ENCODE assay signal across 1 cellular context in the genomic region with DNA sequence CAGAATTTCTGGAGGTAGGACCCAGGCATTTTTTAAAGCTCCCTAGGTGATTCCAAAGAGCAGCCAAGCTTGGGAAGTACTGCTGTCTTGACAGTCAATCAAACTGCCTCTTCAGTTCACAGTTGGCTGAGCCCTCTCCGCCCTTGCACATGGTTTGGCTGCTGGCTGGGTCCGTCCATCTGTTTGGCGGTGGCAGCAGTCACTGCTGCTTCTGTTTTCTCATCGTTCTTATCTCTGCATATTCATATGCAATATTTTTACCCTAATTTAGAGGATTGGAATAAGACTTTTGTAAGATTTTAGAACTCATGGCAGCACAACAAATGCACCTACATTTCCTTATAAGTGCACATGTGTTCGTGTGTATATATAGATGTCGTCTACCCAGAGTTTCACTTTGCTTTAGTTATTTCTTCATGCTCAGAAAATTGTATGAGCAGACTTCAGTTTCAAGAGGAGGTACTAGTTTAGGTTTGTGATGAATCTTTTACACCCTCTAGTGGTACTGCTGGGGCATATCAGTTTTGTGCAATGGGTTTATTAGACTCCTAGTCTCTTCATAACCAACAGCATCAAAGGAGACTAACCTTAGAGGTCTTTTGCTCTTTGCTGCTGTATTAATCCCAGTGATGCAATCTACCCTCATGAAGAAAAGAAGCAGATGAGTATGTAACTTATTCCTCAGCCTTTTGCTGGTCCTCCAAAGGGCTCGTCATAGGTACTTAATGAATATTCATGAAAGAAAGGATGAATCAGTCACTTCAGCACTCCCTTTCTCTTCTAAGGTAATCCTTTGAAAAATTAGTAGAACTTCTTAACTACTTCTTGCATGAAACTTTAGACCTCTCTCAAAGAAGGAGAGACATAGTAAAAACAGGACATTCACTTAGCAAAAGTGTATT.
A peak's percentile ranks its signal among the peaks of the same experiment; 100 is the strongest.
TF ChIP-seq lines count a peak whose summit lies in the region.

No MANE protein-coding gene starts in this region.

TF ChIP-seq in GM12878, 131 proteins besides CTCF, POLR2A, EP300 and RAD21 (continued from another document and continues in another):
- TF ChIP-seq, protein P1, sequence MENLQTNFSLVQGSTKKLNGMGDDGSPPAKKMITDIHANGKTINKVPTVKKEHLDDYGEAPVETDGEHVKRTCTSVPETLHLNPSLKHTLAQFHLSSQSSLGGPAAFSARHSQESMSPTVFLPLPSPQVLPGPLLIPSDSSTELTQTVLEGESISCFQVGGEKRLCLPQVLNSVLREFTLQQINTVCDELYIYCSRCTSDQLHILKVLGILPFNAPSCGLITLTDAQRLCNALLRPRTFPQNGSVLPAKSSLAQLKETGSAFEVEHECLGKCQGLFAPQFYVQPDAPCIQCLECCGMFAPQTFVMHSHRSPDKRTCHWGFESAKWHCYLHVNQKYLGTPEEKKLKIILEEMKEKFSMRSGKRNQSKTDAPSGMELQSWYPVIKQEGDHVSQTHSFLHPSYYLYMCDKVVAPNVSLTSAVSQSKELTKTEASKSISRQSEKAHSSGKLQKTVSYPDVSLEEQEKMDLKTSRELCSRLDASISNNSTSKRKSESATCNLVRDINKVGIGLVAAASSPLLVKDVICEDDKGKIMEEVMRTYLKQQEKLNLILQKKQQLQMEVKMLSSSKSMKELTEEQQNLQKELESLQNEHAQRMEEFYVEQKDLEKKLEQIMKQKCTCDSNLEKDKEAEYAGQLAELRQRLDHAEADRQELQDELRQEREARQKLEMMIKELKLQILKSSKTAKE (IDR thresholded peaks at IDR 0.05; ENCODE audit: low read depth, poor library complexity, severe bottlenecking): peak; percentile 39
- TF ChIP-seq EGR1 (IDR thresholded peaks at IDR 0.05; ENCODE audit: borderline replicate concordance in 1 of 2, low read depth in 2 of 2, low read length in 2 of 2) (no peak), POU2F2 (IDR thresholded peaks at IDR 0.05; ENCODE audit: borderline replicate concordance, low read depth, low read length) (0 out of 3 replicates have a peak, but pooled peaks have one; percentile 15), JUND (IDR thresholded peaks at IDR 0.05; ENCODE audit: low read depth, low read length) (no peak), NBN (IDR thresholded peaks at IDR 0.05) (0 out of 2 replicates have a peak, but pooled peaks have one; percentile 27), RUNX3 (IDR thresholded peaks at IDR 0.05; ENCODE audit: low read length) (no peak), NR2C1 (IDR thresholded peaks at IDR 0.05) (no peak), SPI1 (IDR thresholded peaks at IDR 0.05; ENCODE audit: borderline replicate concordance, insufficient read depth, low read depth, low read length) (no peak), MTA2 (IDR thresholded peaks at IDR 0.05; ENCODE audit: low read depth) (no peak), TCF3 (IDR thresholded peaks at IDR 0.05; ENCODE audit: borderline replicate concordance, insufficient read depth, low read depth, low read length) (no peak), GATAD2B (conservative IDR thresholded peaks at IDR 0.05; ENCODE audit: low read depth) (no peak), ZNF217 (IDR thresholded peaks at IDR 0.05) (no peak), SMC3 (IDR thresholded peaks at IDR 0.05; ENCODE audit: borderline replicate concordance, low read length) (peak; percentile 91), SIX5 (IDR thresholded peaks at IDR 0.05; ENCODE audit: low read depth, low read length, severe bottlenecking) (no peak), SMARCA5 (IDR thresholded peaks at IDR 0.05) (peak; percentile 55; the same call in 1 of the 2 replicates)
- TF ChIP-seq, protein P2, sequence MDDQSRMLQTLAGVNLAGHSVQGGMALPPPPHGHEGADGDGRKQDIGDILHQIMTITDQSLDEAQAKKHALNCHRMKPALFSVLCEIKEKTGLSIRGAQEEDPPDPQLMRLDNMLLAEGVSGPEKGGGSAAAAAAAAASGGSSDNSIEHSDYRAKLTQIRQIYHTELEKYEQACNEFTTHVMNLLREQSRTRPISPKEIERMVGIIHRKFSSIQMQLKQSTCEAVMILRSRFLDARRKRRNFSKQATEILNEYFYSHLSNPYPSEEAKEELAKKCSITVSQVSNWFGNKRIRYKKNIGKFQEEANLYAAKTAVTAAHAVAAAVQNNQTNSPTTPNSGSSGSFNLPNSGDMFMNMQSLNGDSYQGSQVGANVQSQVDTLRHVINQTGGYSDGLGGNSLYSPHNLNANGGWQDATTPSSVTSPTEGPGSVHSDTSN (IDR thresholded peaks at IDR 0.05; ENCODE audit: insufficient replicate concordance, low read depth, low read length): peak; percentile 60
- TF ChIP-seq, protein P3, sequence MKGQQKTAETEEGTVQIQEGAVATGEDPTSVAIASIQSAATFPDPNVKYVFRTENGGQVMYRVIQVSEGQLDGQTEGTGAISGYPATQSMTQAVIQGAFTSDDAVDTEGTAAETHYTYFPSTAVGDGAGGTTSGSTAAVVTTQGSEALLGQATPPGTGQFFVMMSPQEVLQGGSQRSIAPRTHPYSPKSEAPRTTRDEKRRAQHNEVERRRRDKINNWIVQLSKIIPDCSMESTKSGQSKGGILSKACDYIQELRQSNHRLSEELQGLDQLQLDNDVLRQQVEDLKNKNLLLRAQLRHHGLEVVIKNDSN (IDR thresholded peaks at IDR 0.05; ENCODE audit: borderline replicate concordance, extremely low read length, insufficient read depth, low read depth, low read length): no peak
- TF ChIP-seq, protein P4, sequence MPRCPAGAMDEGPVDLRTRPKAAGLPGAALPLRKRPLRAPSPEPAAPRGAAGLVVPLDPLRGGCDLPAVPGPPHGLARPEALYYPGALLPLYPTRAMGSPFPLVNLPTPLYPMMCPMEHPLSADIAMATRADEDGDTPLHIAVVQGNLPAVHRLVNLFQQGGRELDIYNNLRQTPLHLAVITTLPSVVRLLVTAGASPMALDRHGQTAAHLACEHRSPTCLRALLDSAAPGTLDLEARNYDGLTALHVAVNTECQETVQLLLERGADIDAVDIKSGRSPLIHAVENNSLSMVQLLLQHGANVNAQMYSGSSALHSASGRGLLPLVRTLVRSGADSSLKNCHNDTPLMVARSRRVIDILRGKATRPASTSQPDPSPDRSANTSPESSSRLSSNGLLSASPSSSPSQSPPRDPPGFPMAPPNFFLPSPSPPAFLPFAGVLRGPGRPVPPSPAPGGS (IDR thresholded peaks at IDR 0.05; ENCODE audit: borderline replicate concordance, insufficient read depth, low read depth, low read length, poor library complexity, severe bottlenecking): no peak
- TF ChIP-seq, protein P5, sequence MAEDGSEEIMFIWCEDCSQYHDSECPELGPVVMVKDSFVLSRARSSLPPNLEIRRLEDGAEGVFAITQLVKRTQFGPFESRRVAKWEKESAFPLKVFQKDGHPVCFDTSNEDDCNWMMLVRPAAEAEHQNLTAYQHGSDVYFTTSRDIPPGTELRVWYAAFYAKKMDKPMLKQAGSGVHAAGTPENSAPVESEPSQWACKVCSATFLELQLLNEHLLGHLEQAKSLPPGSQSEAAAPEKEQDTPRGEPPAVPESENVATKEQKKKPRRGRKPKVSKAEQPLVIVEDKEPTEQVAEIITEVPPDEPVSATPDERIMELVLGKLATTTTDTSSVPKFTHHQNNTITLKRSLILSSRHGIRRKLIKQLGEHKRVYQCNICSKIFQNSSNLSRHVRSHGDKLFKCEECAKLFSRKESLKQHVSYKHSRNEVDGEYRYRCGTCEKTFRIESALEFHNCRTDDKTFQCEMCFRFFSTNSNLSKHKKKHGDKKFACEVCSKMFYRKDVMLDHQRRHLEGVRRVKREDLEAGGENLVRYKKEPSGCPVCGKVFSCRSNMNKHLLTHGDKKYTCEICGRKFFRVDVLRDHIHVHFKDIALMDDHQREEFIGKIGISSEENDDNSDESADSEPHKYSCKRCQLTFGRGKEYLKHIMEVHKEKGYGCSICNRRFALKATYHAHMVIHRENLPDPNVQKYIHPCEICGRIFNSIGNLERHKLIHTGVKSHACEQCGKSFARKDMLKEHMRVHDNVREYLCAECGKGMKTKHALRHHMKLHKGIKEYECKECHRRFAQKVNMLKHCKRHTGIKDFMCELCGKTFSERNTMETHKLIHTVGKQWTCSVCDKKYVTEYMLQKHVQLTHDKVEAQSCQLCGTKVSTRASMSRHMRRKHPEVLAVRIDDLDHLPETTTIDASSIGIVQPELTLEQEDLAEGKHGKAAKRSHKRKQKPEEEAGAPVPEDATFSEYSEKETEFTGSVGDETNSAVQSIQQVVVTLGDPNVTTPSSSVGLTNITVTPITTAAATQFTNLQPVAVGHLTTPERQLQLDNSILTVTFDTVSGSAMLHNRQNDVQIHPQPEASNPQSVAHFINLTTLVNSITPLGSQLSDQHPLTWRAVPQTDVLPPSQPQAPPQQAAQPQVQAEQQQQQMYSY (CRISPR knock-in tag; IDR thresholded peaks at IDR 0.05): no peak
- TF ChIP-seq, protein P6, sequence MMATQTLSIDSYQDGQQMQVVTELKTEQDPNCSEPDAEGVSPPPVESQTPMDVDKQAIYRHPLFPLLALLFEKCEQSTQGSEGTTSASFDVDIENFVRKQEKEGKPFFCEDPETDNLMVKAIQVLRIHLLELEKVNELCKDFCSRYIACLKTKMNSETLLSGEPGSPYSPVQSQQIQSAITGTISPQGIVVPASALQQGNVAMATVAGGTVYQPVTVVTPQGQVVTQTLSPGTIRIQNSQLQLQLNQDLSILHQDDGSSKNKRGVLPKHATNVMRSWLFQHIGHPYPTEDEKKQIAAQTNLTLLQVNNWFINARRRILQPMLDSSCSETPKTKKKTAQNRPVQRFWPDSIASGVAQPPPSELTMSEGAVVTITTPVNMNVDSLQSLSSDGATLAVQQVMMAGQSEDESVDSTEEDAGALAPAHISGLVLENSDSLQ (IDR thresholded peaks at IDR 0.05): peak; percentile 63
- TF ChIP-seq, protein P7, sequence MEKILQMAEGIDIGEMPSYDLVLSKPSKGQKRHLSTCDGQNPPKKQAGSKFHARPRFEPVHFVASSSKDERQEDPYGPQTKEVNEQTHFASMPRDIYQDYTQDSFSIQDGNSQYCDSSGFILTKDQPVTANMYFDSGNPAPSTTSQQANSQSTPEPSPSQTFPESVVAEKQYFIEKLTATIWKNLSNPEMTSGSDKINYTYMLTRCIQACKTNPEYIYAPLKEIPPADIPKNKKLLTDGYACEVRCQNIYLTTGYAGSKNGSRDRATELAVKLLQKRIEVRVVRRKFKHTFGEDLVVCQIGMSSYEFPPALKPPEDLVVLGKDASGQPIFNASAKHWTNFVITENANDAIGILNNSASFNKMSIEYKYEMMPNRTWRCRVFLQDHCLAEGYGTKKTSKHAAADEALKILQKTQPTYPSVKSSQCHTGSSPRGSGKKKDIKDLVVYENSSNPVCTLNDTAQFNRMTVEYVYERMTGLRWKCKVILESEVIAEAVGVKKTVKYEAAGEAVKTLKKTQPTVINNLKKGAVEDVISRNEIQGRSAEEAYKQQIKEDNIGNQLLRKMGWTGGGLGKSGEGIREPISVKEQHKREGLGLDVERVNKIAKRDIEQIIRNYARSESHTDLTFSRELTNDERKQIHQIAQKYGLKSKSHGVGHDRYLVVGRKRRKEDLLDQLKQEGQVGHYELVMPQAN (conservative IDR thresholded peaks at IDR 0.05): no peak
- TF ChIP-seq, protein P8, sequence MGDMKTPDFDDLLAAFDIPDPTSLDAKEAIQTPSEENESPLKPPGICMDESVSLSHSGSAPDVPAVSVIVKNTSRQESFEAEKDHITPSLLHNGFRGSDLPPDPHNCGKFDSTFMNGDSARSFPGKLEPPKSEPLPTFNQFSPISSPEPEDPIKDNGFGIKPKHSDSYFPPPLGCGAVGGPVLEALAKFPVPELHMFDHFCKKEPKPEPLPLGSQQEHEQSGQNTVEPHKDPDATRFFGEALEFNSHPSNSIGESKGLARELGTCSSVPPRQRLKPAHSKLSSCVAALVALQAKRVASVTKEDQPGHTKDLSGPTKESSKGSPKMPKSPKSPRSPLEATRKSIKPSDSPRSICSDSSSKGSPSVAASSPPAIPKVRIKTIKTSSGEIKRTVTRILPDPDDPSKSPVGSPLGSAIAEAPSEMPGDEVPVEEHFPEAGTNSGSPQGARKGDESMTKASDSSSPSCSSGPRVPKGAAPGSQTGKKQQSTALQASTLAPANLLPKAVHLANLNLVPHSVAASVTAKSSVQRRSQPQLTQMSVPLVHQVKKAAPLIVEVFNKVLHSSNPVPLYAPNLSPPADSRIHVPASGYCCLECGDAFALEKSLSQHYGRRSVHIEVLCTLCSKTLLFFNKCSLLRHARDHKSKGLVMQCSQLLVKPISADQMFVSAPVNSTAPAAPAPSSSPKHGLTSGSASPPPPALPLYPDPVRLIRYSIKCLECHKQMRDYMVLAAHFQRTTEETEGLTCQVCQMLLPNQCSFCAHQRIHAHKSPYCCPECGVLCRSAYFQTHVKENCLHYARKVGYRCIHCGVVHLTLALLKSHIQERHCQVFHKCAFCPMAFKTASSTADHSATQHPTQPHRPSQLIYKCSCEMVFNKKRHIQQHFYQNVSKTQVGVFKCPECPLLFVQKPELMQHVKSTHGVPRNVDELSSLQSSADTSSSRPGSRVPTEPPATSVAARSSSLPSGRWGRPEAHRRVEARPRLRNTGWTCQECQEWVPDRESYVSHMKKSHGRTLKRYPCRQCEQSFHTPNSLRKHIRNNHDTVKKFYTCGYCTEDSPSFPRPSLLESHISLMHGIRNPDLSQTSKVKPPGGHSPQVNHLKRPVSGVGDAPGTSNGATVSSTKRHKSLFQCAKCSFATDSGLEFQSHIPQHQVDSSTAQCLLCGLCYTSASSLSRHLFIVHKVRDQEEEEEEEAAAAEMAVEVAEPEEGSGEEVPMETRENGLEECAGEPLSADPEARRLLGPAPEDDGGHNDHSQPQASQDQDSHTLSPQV (IDR thresholded peaks at IDR 0.05): no peak
- TF ChIP-seq, protein P9, sequence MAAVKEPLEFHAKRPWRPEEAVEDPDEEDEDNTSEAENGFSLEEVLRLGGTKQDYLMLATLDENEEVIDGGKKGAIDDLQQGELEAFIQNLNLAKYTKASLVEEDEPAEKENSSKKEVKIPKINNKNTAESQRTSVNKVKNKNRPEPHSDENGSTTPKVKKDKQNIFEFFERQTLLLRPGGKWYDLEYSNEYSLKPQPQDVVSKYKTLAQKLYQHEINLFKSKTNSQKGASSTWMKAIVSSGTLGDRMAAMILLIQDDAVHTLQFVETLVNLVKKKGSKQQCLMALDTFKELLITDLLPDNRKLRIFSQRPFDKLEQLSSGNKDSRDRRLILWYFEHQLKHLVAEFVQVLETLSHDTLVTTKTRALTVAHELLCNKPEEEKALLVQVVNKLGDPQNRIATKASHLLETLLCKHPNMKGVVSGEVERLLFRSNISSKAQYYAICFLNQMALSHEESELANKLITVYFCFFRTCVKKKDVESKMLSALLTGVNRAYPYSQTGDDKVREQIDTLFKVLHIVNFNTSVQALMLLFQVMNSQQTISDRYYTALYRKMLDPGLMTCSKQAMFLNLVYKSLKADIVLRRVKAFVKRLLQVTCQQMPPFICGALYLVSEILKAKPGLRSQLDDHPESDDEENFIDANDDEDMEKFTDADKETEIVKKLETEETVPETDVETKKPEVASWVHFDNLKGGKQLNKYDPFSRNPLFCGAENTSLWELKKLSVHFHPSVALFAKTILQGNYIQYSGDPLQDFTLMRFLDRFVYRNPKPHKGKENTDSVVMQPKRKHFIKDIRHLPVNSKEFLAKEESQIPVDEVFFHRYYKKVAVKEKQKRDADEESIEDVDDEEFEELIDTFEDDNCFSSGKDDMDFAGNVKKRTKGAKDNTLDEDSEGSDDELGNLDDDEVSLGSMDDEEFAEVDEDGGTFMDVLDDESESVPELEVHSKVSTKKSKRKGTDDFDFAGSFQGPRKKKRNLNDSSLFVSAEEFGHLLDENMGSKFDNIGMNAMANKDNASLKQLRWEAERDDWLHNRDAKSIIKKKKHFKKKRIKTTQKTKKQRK (IDR thresholded peaks at IDR 0.05; ENCODE audit: low read depth, low read length): no peak
